12 cellular contexts compared by ENCODE assay signal in the genomic region with DNA sequence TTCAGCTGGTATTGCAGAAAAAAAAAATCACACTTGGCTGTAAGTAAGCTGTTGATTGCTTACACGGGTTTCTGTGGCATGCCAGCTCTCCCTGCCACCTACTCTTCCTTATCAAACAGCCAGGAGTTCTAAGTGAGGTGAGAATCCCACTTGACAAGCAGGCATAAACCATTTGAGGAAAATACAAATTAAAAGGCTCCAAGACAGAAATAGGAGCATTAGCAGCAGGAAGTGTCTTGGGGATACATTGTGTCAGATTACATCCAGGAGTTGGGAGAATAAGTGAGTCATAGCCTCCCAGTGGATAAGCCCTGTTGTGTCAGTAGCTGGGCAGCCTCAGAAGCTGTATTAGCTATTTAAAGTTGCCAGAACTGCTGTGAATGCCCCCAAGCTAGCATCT.
A peak's percentile ranks its signal among the peaks of the same experiment; 100 is the strongest.
DNase-seq lines count a peak whose midpoint lies in the region; ATAC-seq and TF ChIP-seq lines count a peak whose summit lies in the region.
"Had no signal": no experiment of that assay in that cellular context is flagged by ENCODE, and none has a peak within 500 bp of the region (broad histone marks: within the 10 kb centered on the region; RNA-seq: fewer than 3 reads in every experiment).

No MANE protein-coding gene starts in this region.

- no peak overlapping the region for H2BK15ac ChIP-seq in H9 (ENCODE audit: low read depth, low read length)

- POLR2A ChIA-PET in activated CD4-positive, alpha-beta memory T cell treated with anti-CD3 and anti-CD28 coated beads for 36 hours (lab: Charles Lee) = no interaction called here

- DNase-seq in H9 (peak; percentile 43), RWPE2 (ENCODE audit: low spot score) (no peak), foreskin keratinocyte (peak; percentile 5 to 53), omental fat pad (ENCODE audit: low spot score) (no peak), HUDEP-2 (lab: John Stamatoyannopoulos, UW; ENCODE audit: unreplicated experiment in 76 of 76) (no peak), NCI-H1048 (lab: John Stamatoyannopoulos, UW) (no peak), HPDE6-E6E7 (ENCODE audit: extremely low spot score) (no peak)
- DNase-seq in activated CD4-positive, alpha-beta memory T cell treated with anti-CD3 and anti-CD28 coated beads for 36 hours = no peak
- DNase-seq: activated CD4-positive, alpha-beta T cell treated with anti-CD3 and anti-CD28 coated beads for 36 hours; activated gamma-delta T cell; DMS79 had no signal

- H3K9ac ChIP-seq in H9 (ENCODE audit: extremely low read depth, insufficient read length, low read length) = no peak overlapping the region

- H2AFZ ChIP-seq in H9 (ENCODE audit: low read length) = no peak overlapping the region

- no peak overlapping the region for H2BK5ac ChIP-seq in H9 (ENCODE audit: insufficient read length, low read length)

- H3K56ac ChIP-seq in H9 (ENCODE audit: insufficient read length, low read depth, low read length) = no peak overlapping the region

- H4K91ac ChIP-seq in H9 (ENCODE audit: insufficient read length, low read depth, low read length) = no peak overlapping the region

- no peak overlapping the region for H3K18ac ChIP-seq in H9 (ENCODE audit: insufficient read length, low read depth, low read length)

- peaks cover 13 to 27% (median 19%) of the 10 kb centered on the region in 3 experiments for H3K36me3 Mint-ChIP-seq in H9 (ENCODE audit: insufficient read depth in 1 of 3, low read depth in 3 of 3)
- no peaks in the 10 kb centered on the region for H3K36me3 Mint-ChIP-seq in activated CD4-positive, alpha-beta memory T cell treated with anti-CD3 and anti-CD28 coated beads for 36 hours

- no peak overlapping the region for H4K5ac ChIP-seq in H9 (ENCODE audit: insufficient read length, low read depth, low read length)

- H3K4me1 ChIP-seq in H9 (ENCODE audit: insufficient read depth, low read length) (peaks cover 3% of the 10 kb centered on the region; the same call in 1 of the 2 replicates), RWPE2 (ENCODE audit: insufficient read depth, poor library complexity, severe bottlenecking) (no peaks in the 10 kb centered on the region), foreskin keratinocyte (no peaks in the 10 kb centered on the region)

- WGBS in H9 (ENCODE audit: extremely low coverage, insufficient read length, low lambda C conversion rate) = no CpG with 5 or more reads among the region's 1 CpG

- H2AK5ac ChIP-seq in H9 (ENCODE audit: insufficient read length, low read length) = no peak overlapping the region

- H3K9me3 Mint-ChIP-seq in H9 = peaks cover 19 to 23% of the 10 kb centered on the region in 2 experiments
- no peaks in the 10 kb centered on the region for H3K9me3 Mint-ChIP-seq in activated CD4-positive, alpha-beta memory T cell treated with anti-CD3 and anti-CD28 coated beads for 36 hours

- no peaks in the 10 kb centered on the region for H3K27me3 Mint-ChIP-seq in H9 (ENCODE audit: low read depth)
- no peaks in the 10 kb centered on the region for H3K27me3 Mint-ChIP-seq in activated CD4-positive, alpha-beta memory T cell treated with anti-CD3 and anti-CD28 coated beads for 36 hours
- H3K27me3 Mint-ChIP-seq: activated CD4-positive, alpha-beta T cell treated with anti-CD3 and anti-CD28 coated beads for 36 hours had no signal

- no peak overlapping the region for H3K4me3 ChIP-seq in RWPE2 (ENCODE audit: severe bottlenecking)

- no peaks in the 10 kb centered on the region for H3K27me3 ChIP-seq in H9 (ENCODE audit: insufficient read depth, low read length)
- no peaks in the 10 kb centered on the region for H3K27me3 ChIP-seq in RWPE2 (ENCODE audit: insufficient read depth, poor library complexity, severe bottlenecking)
- no peaks in the 10 kb centered on the region for H3K27me3 ChIP-seq in foreskin keratinocyte

- H3K27ac Mint-ChIP-seq in H9 = peak overlapping the region in 2 of 3 experiments; percentile 25 to 90; a peak in 2 of 7 replicates
- no peak overlapping the region for H3K27ac Mint-ChIP-seq in activated CD4-positive, alpha-beta memory T cell treated with anti-CD3 and anti-CD28 coated beads for 36 hours
- H3K27ac Mint-ChIP-seq: activated CD4-positive, alpha-beta T cell treated with anti-CD3 and anti-CD28 coated beads for 36 hours had no signal

- no peak overlapping the region for H3K4ac ChIP-seq in H9 (ENCODE audit: low read depth, low read length)

- H3K4me3 Mint-ChIP-seq in H9 = no peak overlapping the region
- H3K4me3 Mint-ChIP-seq in activated CD4-positive, alpha-beta memory T cell treated with anti-CD3 and anti-CD28 coated beads for 36 hours = no peak overlapping the region
- H3K4me3 Mint-ChIP-seq: activated CD4-positive, alpha-beta T cell treated with anti-CD3 and anti-CD28 coated beads for 36 hours had no signal

- H3K79me1 ChIP-seq in H9 (ENCODE audit: insufficient read depth, low read depth, low read length, poor library complexity, severe bottlenecking) = no peaks in the 10 kb centered on the region

- H3K14ac ChIP-seq in H9 (ENCODE audit: insufficient read depth, low read length) = no peak overlapping the region

- no peaks in the 10 kb centered on the region for H3K79me2 ChIP-seq in H9 (ENCODE audit: insufficient read depth, low read length)

- H3K27ac ChIP-seq in H9 (ENCODE audit: insufficient read length, low read depth, low read length) (peak overlapping the region; percentile 46), RWPE2 (ENCODE audit: poor library complexity, severe bottlenecking) (no peak overlapping the region), foreskin keratinocyte (no peak overlapping the region)
- H3K27ac ChIP-seq: RWPE1 had no signal

- no peaks in the 10 kb centered on the region for H4K20me1 ChIP-seq in H9 (ENCODE audit: control insufficient read depth, insufficient read depth, insufficient read length)

- H3K4me1 Mint-ChIP-seq in H9 = peaks cover 25 to 36% of the 10 kb centered on the region in 2 experiments
- H3K4me1 Mint-ChIP-seq in activated CD4-positive, alpha-beta memory T cell treated with anti-CD3 and anti-CD28 coated beads for 36 hours (ENCODE audit: low read depth) = no peaks in the 10 kb centered on the region
- H3K4me1 Mint-ChIP-seq: activated CD4-positive, alpha-beta T cell treated with anti-CD3 and anti-CD28 coated beads for 36 hours had no signal

- no peak overlapping the region for H2BK12ac ChIP-seq in H9 (ENCODE audit: insufficient read length, low read depth, low read length)

- H3K4me2 ChIP-seq in H9 (ENCODE audit: insufficient read depth, insufficient read length, low read length) = no peak overlapping the region

- H3K23ac ChIP-seq in H9 (ENCODE audit: insufficient read length, low read depth, low read length) = no peak overlapping the region

- CTCF ChIA-PET in activated CD4-positive, alpha-beta memory T cell treated with anti-CD3 and anti-CD28 coated beads for 36 hours (lab: Charles Lee) = no interaction called here

- H4K8ac ChIP-seq in H9 (replicated peaks; ENCODE audit: insufficient read length, low read depth, low read length) = no peak overlapping the region

- intact Hi-C loops in activated CD4-positive, alpha-beta memory T cell treated with anti-CD3 and anti-CD28 coated beads for 36 hours (cut with micrococcal nuclease) = no loop called here

- peaks cover 4% of the 10 kb centered on the region for H3K9me3 ChIP-seq in H9 (ENCODE audit: control insufficient read depth, low read depth, low read length)
- H3K9me3 ChIP-seq in RWPE2 (ENCODE audit: severe bottlenecking) = no peaks in the 10 kb centered on the region

- H2BK120ac ChIP-seq in H9 (ENCODE audit: low read depth, low read length, poor library complexity, severe bottlenecking) = no peak overlapping the region

- ATAC-seq in RWPE2 (ENCODE audit: low read depth) (peak; percentile 91), foreskin keratinocyte (peak; percentile 99), omental fat pad (ENCODE audit: low FRiP score) (peak; percentile 97)
- ATAC-seq: activated CD4-positive, alpha-beta T cell treated with anti-CD3 and anti-CD28 coated beads for 36 hours had no signal

- no peaks in the 10 kb centered on the region for H3K23me2 ChIP-seq in H9 (ENCODE audit: insufficient read length, low read depth, low read length, poor library complexity, severe bottlenecking)

- no peak overlapping the region for H3T11ph ChIP-seq in H9 (ENCODE audit: low read length)

- H3K36me3 ChIP-seq in RWPE2 (ENCODE audit: low read depth) = no peaks in the 10 kb centered on the region

- TF ChIP-seq CTCF in H9 (conservative IDR thresholded peaks at IDR 0.05) = no peak
- TF ChIP-seq CTCF in RWPE2 (IDR thresholded peaks at IDR 0.05; ENCODE audit: poor library complexity, severe bottlenecking) = no peak
- peak; percentile 8 for TF ChIP-seq CTCF in foreskin keratinocyte (conservative IDR thresholded peaks at IDR 0.05)
- TF ChIP-seq CTCF in omental fat pad (IDR thresholded peaks at IDR 0.05) = no peak

- H2BK20ac ChIP-seq in H9 (ENCODE audit: low read depth, low read length, poor library complexity, severe bottlenecking) = no peak overlapping the region

Comparison
In these comparisons a context has a peak if more than half of its experiments do, and no peak if none do; other contexts are left out.
1. DNase-seq: peak in H9 (single experiment) and foreskin keratinocyte (2 of 2); none in RWPE2 (single experiment), omental fat pad (single experiment), HUDEP-2 (0 of 76), NCI-H1048 (single experiment), HPDE6-E6E7 (single experiment) and activated CD4-positive, alpha-beta memory T cell treated with anti-CD3 and anti-CD28 coated beads for 36 hours (single experiment).
2. Peak in every context shown above with its lines, with median percentiles within 50 percentile points of each other: ATAC-seq.